Comparison of ENCODE assay signal across 7 cellular contexts in genomic region chr7:94567396-94567795, GRCh38.
"Had no signal": no experiment of that assay in that cellular context is flagged by ENCODE, and none has a peak within 500 bp of the region (broad histone marks: within the 10 kb centered on the region; RNA-seq: fewer than 3 reads in every experiment).

No MANE protein-coding gene starts in this region.

- H3K27ac Mint-ChIP-seq: HFFc6 had no signal

- H3K9me3 Mint-ChIP-seq: HFFc6 had no signal

- H3K4me3 Mint-ChIP-seq: HFFc6 had no signal

- H3K4me1 ChIP-seq: HAP-1 had no signal

- H3K9me3 ChIP-seq: HAP-1 had no signal

- DNase-seq: GM23248, GOT3, H7, HFFc6, IMR-90 had no signal

- H3K27ac ChIP-seq: GM23248 had no signal

- H3K36me3 ChIP-seq: HAP-1 had no signal

- H3K4me3 ChIP-seq: GM23248, HAP-1 had no signal

- ATAC-seq: HCT116 had no signal
